8 cellular contexts compared by ENCODE assay signal in the genomic region with DNA sequence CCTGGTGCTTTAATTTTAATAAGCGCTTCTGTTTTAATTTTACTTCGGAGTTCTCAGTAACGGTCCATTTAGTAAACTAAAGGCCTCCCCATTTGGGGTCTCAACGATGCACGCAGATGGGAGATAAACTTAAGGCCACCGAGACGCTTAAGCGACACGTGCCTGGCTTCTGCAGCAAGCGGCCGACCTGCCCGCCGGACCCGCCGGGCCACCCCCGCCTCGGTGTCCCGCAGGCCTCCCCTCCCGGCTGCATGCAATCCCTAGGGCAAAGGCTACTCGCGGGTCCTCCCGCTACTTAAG. TPM values are rescaled to one million over a fixed set of nuclear protein-coding genes. Genes with fewer than 3 reads are reported as not detected.
DNase-seq lines count a peak whose midpoint lies in the region; FAIRE-seq and TF ChIP-seq lines count a peak whose summit lies in the region.

No MANE protein-coding gene starts in this region.

- H3K9me3 Mint-ChIP-seq in activated T-cell treated with anti-CD3 and anti-CD28 coated beads, Interleukin-2, amount 50 U/mL, for 24 hours: peaks cover 2% of the 10 kb centered on the region

- H2AFZ ChIP-seq in endothelial cell of umbilical vein (ENCODE audit: low read depth, low read length): peak overlapping the region; percentile 33
- H2AFZ ChIP-seq in parathyroid adenoma: peak overlapping the region; percentile 73

- no peaks in the 10 kb centered on the region for H3K27me3 Mint-ChIP-seq in activated T-cell treated with anti-CD3 and anti-CD28 coated beads, Interleukin-2, amount 50 U/mL, for 24 hours

- H3K4me1 Mint-ChIP-seq in activated T-cell treated with anti-CD3 and anti-CD28 coated beads, Interleukin-2, amount 50 U/mL, for 24 hours (ENCODE audit: low read depth): peaks cover 21% of the 10 kb centered on the region

- H3K27ac ChIP-seq in endothelial cell of umbilical vein (ENCODE audit: insufficient read depth, low read depth, low read length): peak overlapping the region; percentile 0
- H3K27ac ChIP-seq in parathyroid adenoma: peak overlapping the region; percentile 45

- peak overlapping the region; percentile 84 for H3K4me3 Mint-ChIP-seq in activated T-cell treated with anti-CD3 and anti-CD28 coated beads, Interleukin-2, amount 50 U/mL, for 24 hours

- H3K4me2 ChIP-seq in endothelial cell of umbilical vein (ENCODE audit: insufficient read depth, low read length): peak overlapping the region; percentile 74
- H3K4me2 ChIP-seq in parathyroid adenoma (ENCODE audit: low read length): peak overlapping the region; percentile 89

- POLR2A ChIA-PET in endothelial cell of umbilical vein (lab: Charles Lee): no interaction called here

- no peak for FAIRE-seq in endothelial cell of umbilical vein (lab: Jason Lieb, UNC)

- DNase-seq in activated T-cell treated with anti-CD3 and anti-CD28 coated beads, Interleukin-2, amount 50 U/mL, for 24 hours: no peak
- DNase-seq in activated T-cell treated with anti-CD3 and anti-CD28 coated beads, Interleukin-2, amount 50 U/mL, for 1 hour: no peak
- DNase-seq in NB4 (ENCODE audit: low read depth) (no peak), endothelial cell of umbilical vein (ENCODE audit: low read depth, low spot score) (no peak), amygdala (lab: John Stamatoyannopoulos, UW) (no peak), GM03348 (ENCODE audit: low spot score) (no peak), COLO829 (ENCODE audit: low spot score) (no peak)

- no peaks in the 10 kb centered on the region for H3K36me3 ChIP-seq in endothelial cell of umbilical vein (ENCODE audit: control insufficient read depth in 2 of 2, extremely low read depth in 1 of 2, insufficient read depth in 2 of 2, low read length in 2 of 2)
- H3K36me3 ChIP-seq in parathyroid adenoma (ENCODE audit: control insufficient read depth, insufficient read depth, low read length): no peaks in the 10 kb centered on the region

- peaks cover 21% of the 10 kb centered on the region for H3K79me2 ChIP-seq in endothelial cell of umbilical vein (ENCODE audit: control insufficient read depth, insufficient read depth, low read length)
- H3K79me2 ChIP-seq in parathyroid adenoma: peaks cover 2% of the 10 kb centered on the region

- intact Hi-C loops in endothelial cell of umbilical vein (cut with micrococcal nuclease): loop anchor here (5.0 kb wide), 1 partner anchor 158 kb away; no protein-coding TSS in a partner anchor

- no peaks in the 10 kb centered on the region for H3K9me1 ChIP-seq in endothelial cell of umbilical vein (replicated peaks; ENCODE audit: control insufficient read depth, extremely low read depth, insufficient read depth, low read length)

- no peak for TF ChIP-seq CTCF in NB4 (IDR thresholded peaks at IDR 0.05; ENCODE audit: low read depth, low read length)
- TF ChIP-seq CTCF in endothelial cell of umbilical vein (IDR thresholded peaks at IDR 0.05; ENCODE audit: extremely low read depth in 1 of 2, insufficient read depth in 1 of 2, low read depth in 1 of 2, low read length in 2 of 2): no peak
- no peak for TF ChIP-seq CTCF in parathyroid adenoma (IDR thresholded peaks at IDR 0.05)

- TF ChIP-seq POLR2A in NB4 (IDR thresholded peaks at IDR 0.05; ENCODE audit: extremely low read depth, insufficient read length): no peak
- no peak for TF ChIP-seq POLR2A in endothelial cell of umbilical vein (IDR thresholded peaks at IDR 0.05; ENCODE audit: low read depth, low read length)

- H3K4me3 ChIP-seq in NB4 (ENCODE audit: low read depth, low read length) (peak overlapping the region; percentile 89), endothelial cell of umbilical vein (replicated peaks in 1 of 3; ENCODE audit: insufficient read depth in 1 of 3, low read depth in 1 of 3, low read length in 3 of 3) (peak overlapping the region; percentile 49 to 80 (median 60)), parathyroid adenoma (ENCODE audit: low read depth, low read length) (peak overlapping the region; percentile 79)

- peaks cover 23% of the 10 kb centered on the region for H3K36me3 Mint-ChIP-seq in activated T-cell treated with anti-CD3 and anti-CD28 coated beads, Interleukin-2, amount 50 U/mL, for 24 hours (ENCODE audit: low read depth)

- CTCF ChIA-PET in endothelial cell of umbilical vein (lab: Charles Lee): interaction anchor here (1.3 kb wide), 1 partner anchor 60 kb away, joined by 9 read pairs; a partner anchor contains a TSS

- H3K27me3 ChIP-seq in endothelial cell of umbilical vein (ENCODE audit: control insufficient read depth in 2 of 2, insufficient read depth in 2 of 2, low read length in 2 of 2) (peaks cover 0 to 4% of the 10 kb centered on the region in 2 experiments), parathyroid adenoma (ENCODE audit: control insufficient read depth, insufficient read depth, low read length) (no peaks in the 10 kb centered on the region)

- no peaks in the 10 kb centered on the region for H3K9me3 ChIP-seq in endothelial cell of umbilical vein (replicated peaks; ENCODE audit: control insufficient read depth, insufficient read depth, low read length)
- H3K9me3 ChIP-seq in parathyroid adenoma (ENCODE audit: control insufficient read depth, low read length): no peaks in the 10 kb centered on the region

- H4K20me1 ChIP-seq in endothelial cell of umbilical vein (replicated peaks; ENCODE audit: control insufficient read depth, extremely low read depth, insufficient read depth, low read length): no peaks in the 10 kb centered on the region

- dilution Hi-C loops in endothelial cell of umbilical vein (cut with MboI; ENCODE audit: extremely low pct_ligation_motif_present, low sequenced_read_pairs): no loop called here

- H3K9ac ChIP-seq in endothelial cell of umbilical vein (replicated peaks; ENCODE audit: extremely low read depth, insufficient read depth, low read length): peak overlapping the region; percentile 30
- no peak overlapping the region for H3K9ac ChIP-seq in parathyroid adenoma

- no TSS peak for BruUV-seq in endothelial cell of umbilical vein (replicated peaks; lab: Mats Ljungman, UMichigan)

- H3K4me1 ChIP-seq in endothelial cell of umbilical vein (ENCODE audit: control insufficient read depth, extremely low read depth, insufficient read depth, low read length): peaks cover 7% of the 10 kb centered on the region
- peaks cover 3% of the 10 kb centered on the region for H3K4me1 ChIP-seq in parathyroid adenoma

- H3K27ac Mint-ChIP-seq in activated T-cell treated with anti-CD3 and anti-CD28 coated beads, Interleukin-2, amount 50 U/mL, for 24 hours: peak overlapping the region; percentile 84

TF ChIP-seq in endothelial cell of umbilical vein, 7 proteins besides CTCF, POLR2A, EP300 and RAD21:
- TF ChIP-seq EZH2 (IDR thresholded peaks at IDR 0.05; ENCODE audit: borderline replicate concordance, low read depth, low read length, severe bottlenecking) (no peak), FOS (IDR thresholded peaks at IDR 0.05; ENCODE audit: borderline replicate concordance, insufficient read depth, low read length) (no peak), POLR2AphosphoS5 (IDR thresholded peaks at IDR 0.05; ENCODE audit: insufficient read depth, low read depth, low read length) (no peak)

RNA-seq across cellular contexts. Expression of a gene that starts 0.6 kb away (rescaled TPM):
- total RNA-seq in endothelial cell of umbilical vein: 31.1 and 33.1 TPM in 2 replicates
- 5.4 and 6.9 TPM in 2 replicates for polyA plus RNA-seq in endothelial cell of umbilical vein
- 11.1 and 12.2 TPM in 2 replicates for polyA plus RNA-seq in endothelial cell of umbilical vein (2011; cell fraction: cytosol; rRNA removed)
- polyA plus RNA-seq in endothelial cell of umbilical vein (2011; cell fraction: nucleus; rRNA removed): 3.3 and 6.0 TPM in 2 replicates
- polyA plus RNA-seq in endothelial cell of umbilical vein (2012): 23.0 and 30.0 TPM in 2 replicates
- polyA minus RNA-seq in endothelial cell of umbilical vein: 1.1 and 1.5 TPM in 2 replicates
- polyA minus RNA-seq in endothelial cell of umbilical vein (2011; cell fraction: cytosol; rRNA and poly(A)+ RNA removed): 35.6 TPM
- polyA minus RNA-seq in endothelial cell of umbilical vein (2011; cell fraction: nucleus; rRNA and poly(A)+ RNA removed): 1.9 and 3.8 TPM in 2 replicates

RNA-seq across cellular contexts. Expression of a gene that starts 18.6 kb away (rescaled TPM):
- total RNA-seq in endothelial cell of umbilical vein: 0.53 TPM in 1 of 2 replicates, not detected in the other
- polyA plus RNA-seq in endothelial cell of umbilical vein: 0.26 and 0.33 TPM in 2 replicates
- polyA plus RNA-seq in endothelial cell of umbilical vein (2011; cell fraction: cytosol; rRNA removed): 0.19 and 0.41 TPM in 2 replicates
- polyA plus RNA-seq in endothelial cell of umbilical vein (2011; cell fraction: nucleus; rRNA removed): 0.97 TPM in 1 of 2 replicates, not detected in the other
- polyA plus RNA-seq in endothelial cell of umbilical vein (2012): 0.21 and 0.46 TPM in 2 replicates
- polyA minus RNA-seq in endothelial cell of umbilical vein: 2.2 TPM in 1 of 2 replicates, not detected in the other
- polyA minus RNA-seq in endothelial cell of umbilical vein (2011; cell fraction: cytosol; rRNA and poly(A)+ RNA removed): not detected
- polyA minus RNA-seq in endothelial cell of umbilical vein (2011; cell fraction: nucleus; rRNA and poly(A)+ RNA removed): 0.58 TPM in 1 of 2 replicates, not detected in the other

RNA-seq across cellular contexts. Expression of a gene that starts 60.0 kb away (rescaled TPM):
- 22.4 and 25.3 TPM in 2 replicates for total RNA-seq in endothelial cell of umbilical vein
- polyA plus RNA-seq in endothelial cell of umbilical vein: 15.0 and 15.8 TPM in 2 replicates
- polyA plus RNA-seq in endothelial cell of umbilical vein (2011; cell fraction: cytosol; rRNA removed): 14.2 and 15.8 TPM in 2 replicates
- 14.1 and 17.2 TPM in 2 replicates for polyA plus RNA-seq in endothelial cell of umbilical vein (2011; cell fraction: nucleus; rRNA removed)
- 16.6 and 22.5 TPM in 2 replicates for polyA plus RNA-seq in endothelial cell of umbilical vein (2012)
- polyA minus RNA-seq in endothelial cell of umbilical vein: 27.0 and 30.2 TPM in 2 replicates
- polyA minus RNA-seq in endothelial cell of umbilical vein (2011; cell fraction: cytosol; rRNA and poly(A)+ RNA removed): 32.6 TPM
- polyA minus RNA-seq in endothelial cell of umbilical vein (2011; cell fraction: nucleus; rRNA and poly(A)+ RNA removed): 15.1 and 21.4 TPM in 2 replicates
